Comparison of ENCODE assay signal across 8 cellular contexts in the genomic region with DNA sequence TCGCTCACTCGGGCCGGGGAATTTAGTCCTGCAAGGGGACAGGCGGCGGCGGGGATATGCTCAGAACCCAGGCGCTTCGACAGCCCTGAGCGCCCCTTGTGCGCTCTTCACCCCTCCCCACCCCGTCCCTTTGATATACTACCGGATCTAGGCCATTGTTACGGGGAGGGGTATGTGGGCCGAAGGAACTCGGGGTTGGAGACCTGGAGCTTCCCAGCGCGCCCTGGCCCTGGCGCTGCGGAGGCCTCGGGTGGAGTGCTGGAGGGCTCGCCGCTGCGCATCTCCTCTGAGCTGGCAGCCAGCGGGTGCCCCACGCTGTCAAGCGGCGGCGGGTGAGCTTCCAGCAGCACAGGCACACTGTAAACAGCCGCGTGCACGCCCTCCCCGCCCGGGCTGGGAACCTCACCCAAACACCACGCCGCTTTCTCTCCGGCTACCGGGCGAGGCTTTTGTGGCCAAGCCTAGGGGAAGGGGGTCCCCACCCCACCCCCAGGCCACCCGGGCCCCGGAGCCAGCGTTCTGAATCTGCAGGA. TPM values are rescaled to one million over a fixed set of nuclear protein-coding genes. Genes with fewer than 3 reads are reported as not detected.
DNase-seq lines count a peak whose midpoint lies in the region; ATAC-seq and TF ChIP-seq lines count a peak whose summit lies in the region.

No MANE protein-coding gene starts in this region.

- no peak overlapping the region for H3K27ac Mint-ChIP-seq in T-cell

- no peaks in the 10 kb centered on the region for H3K9me3 ChIP-seq in esophagus muscularis mucosa

- ATAC-seq in T-cell (replicated peaks in 1 of 4) = peak; percentile 68 to 74 (median 72)
- no peak for ATAC-seq in GM19452 (IDR thresholded peaks at IDR 0.05; ENCODE audit: unreplicated experiment)

- POLR2A ChIA-PET in T-cell (lab: Charles Lee) = interaction anchor here (0.6 to 0.7 kb wide), 2 partner anchors 25 to 28 kb away, joined by 3 to 6 read pairs; no protein-coding TSS in a partner anchor

- no peak for TF ChIP-seq CTCF in esophagus muscularis mucosa (IDR thresholded peaks at IDR 0.05)

- 47% methylated on average over 11 of the region's 41 CpGs for WGBS in esophagus muscularis mucosa

- H3K27me3 Mint-ChIP-seq in T-cell = peaks cover 2 to 13% of the 10 kb centered on the region in 2 donors

- DNase-seq in NCI-H1092 treated with DMSO at 0.1 percent for 48 hours (lab: John Stamatoyannopoulos, UW) (peak; percentile 57), NCI-H1092 (lab: John Stamatoyannopoulos, UW) (no peak), T-cell (peak in 14 of 34 experiments; percentile 25 to 62 (median 40)), esophagus muscularis mucosa (ENCODE audit: extremely low spot score) (no peak), nucleus accumbens (lab: John Stamatoyannopoulos, UW) (peak in 35 of 56 donors; percentile 0 to 70 (median 36)), HuH-7 (ENCODE audit: low spot score) (no peak), epidermal melanocyte (ENCODE audit: insufficient read length, low spot score) (no peak)

- H3K36me3 Mint-ChIP-seq in T-cell = no peaks in the 10 kb centered on the region

- intact Hi-C loops in esophagus muscularis mucosa (cut with DNase I) = loop anchor here (5.0 to 10.0 kb wide), 2 partner anchors 45 to 337 kb away; no protein-coding TSS in a partner anchor

- peaks cover 32 to 69% (median 47%) of the 10 kb centered on the region in 4 donors for H3K4me1 ChIP-seq in esophagus muscularis mucosa

- H3K9me3 Mint-ChIP-seq in T-cell = no peaks in the 10 kb centered on the region

- no peaks in the 10 kb centered on the region for H3K36me3 ChIP-seq in esophagus muscularis mucosa

- CTCF ChIA-PET in T-cell (lab: Charles Lee) = interaction anchor here in 1 of 2 donors (0.5 to 0.9 kb wide), 2 partner anchors 55 to 267 kb away, joined by 3 read pairs; a partner anchor contains a TSS

- H3K4me3 ChIP-seq in esophagus muscularis mucosa = peak overlapping the region; percentile 53 to 62 (median 55)

- peak overlapping the region; percentile 71 to 81 (median 76) for H3K27ac ChIP-seq in esophagus muscularis mucosa (replicated peaks in 1 of 4)

- H3K4me3 Mint-ChIP-seq in T-cell = peak overlapping the region; percentile 58 to 71 (median 60)

- no peak for TF ChIP-seq EP300 in esophagus muscularis mucosa (IDR thresholded peaks at IDR 0.05)

- peaks cover 16 to 23% (median 22%) of the 10 kb centered on the region in 3 donors for H3K4me1 Mint-ChIP-seq in T-cell

- H3K27me3 ChIP-seq in esophagus muscularis mucosa = peaks cover 0 to 28% (median 0%) of the 10 kb centered on the region in 4 donors

- no peak for TF ChIP-seq POLR2A in esophagus muscularis mucosa (IDR thresholded peaks at IDR 0.05; ENCODE audit: low read depth)

RNA-seq across cellular contexts. Expression of a gene that starts 54.5 kb away (rescaled TPM):
- total RNA-seq in T-cell (10 to 100 TPM; 24.4 to 49.2 (median 42.2) TPM), esophagus muscularis mucosa (10 to 100 TPM; 19.9 to 32.5 (median 26.0) TPM)

Comparison
In these comparisons a context has a peak if more than half of its experiments do, and no peak if none do; other contexts are left out.
1. DNase-seq: peak in NCI-H1092 treated with DMSO at 0.1 percent for 48 hours (single experiment) and nucleus accumbens (35 of 56); none in NCI-H1092 (single experiment), esophagus muscularis mucosa (single experiment), HuH-7 (single experiment) and epidermal melanocyte (single experiment).